In genomic region chr16:4934591-4934990, GRCh38 we compare ENCODE assay signal across 1 cellular context.
TF ChIP-seq lines count a peak whose summit lies in the region.

No MANE protein-coding gene starts in this region.

TF ChIP-seq in GM23338, 12 proteins besides CTCF, POLR2A, EP300 and RAD21 (continued from another document):
- TF ChIP-seq ZNF462 (CRISPR knock-in tag; IDR thresholded peaks at IDR 0.05) (no peak), JUNB (IDR thresholded peaks at IDR 0.05; ENCODE audit: unreplicated experiment) (no peak), NANOG (IDR thresholded peaks at IDR 0.05; ENCODE audit: borderline replicate concordance) (no peak), POLR2AphosphoS5 (IDR thresholded peaks at IDR 0.05; ENCODE audit: low read depth) (no peak)
- TF ChIP-seq, protein P1, sequence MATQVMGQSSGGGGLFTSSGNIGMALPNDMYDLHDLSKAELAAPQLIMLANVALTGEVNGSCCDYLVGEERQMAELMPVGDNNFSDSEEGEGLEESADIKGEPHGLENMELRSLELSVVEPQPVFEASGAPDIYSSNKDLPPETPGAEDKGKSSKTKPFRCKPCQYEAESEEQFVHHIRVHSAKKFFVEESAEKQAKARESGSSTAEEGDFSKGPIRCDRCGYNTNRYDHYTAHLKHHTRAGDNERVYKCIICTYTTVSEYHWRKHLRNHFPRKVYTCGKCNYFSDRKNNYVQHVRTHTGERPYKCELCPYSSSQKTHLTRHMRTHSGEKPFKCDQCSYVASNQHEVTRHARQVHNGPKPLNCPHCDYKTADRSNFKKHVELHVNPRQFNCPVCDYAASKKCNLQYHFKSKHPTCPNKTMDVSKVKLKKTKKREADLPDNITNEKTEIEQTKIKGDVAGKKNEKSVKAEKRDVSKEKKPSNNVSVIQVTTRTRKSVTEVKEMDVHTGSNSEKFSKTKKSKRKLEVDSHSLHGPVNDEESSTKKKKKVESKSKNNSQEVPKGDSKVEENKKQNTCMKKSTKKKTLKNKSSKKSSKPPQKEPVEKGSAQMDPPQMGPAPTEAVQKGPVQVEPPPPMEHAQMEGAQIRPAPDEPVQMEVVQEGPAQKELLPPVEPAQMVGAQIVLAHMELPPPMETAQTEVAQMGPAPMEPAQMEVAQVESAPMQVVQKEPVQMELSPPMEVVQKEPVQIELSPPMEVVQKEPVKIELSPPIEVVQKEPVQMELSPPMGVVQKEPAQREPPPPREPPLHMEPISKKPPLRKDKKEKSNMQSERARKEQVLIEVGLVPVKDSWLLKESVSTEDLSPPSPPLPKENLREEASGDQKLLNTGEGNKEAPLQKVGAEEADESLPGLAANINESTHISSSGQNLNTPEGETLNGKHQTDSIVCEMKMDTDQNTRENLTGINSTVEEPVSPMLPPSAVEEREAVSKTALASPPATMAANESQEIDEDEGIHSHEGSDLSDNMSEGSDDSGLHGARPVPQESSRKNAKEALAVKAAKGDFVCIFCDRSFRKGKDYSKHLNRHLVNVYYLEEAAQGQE (IDR thresholded peaks at IDR 0.05; ENCODE audit: unreplicated experiment) = no peak
